In genomic region chr2:219386532-219387280, GRCh38 we compare ENCODE assay signal across 9 cellular contexts. TPM values are rescaled to one million over a fixed set of nuclear protein-coding genes. Genes with fewer than 3 reads are reported as not detected.
DNase-seq lines count a peak whose midpoint lies in the region; ATAC-seq and TF ChIP-seq lines count a peak whose summit lies in the region.
"Had no signal": no experiment of that assay in that cellular context is flagged by ENCODE, and none has a peak within 500 bp of the region (broad histone marks: within the 10 kb centered on the region; RNA-seq: fewer than 3 reads in every experiment).

No MANE protein-coding gene starts in this region.

- H3K27ac Mint-ChIP-seq in Caco-2 (ENCODE audit: unreplicated experiment) (peak overlapping the region; percentile 94), endodermal cell (peak overlapping the region; percentile 96), osteocyte (ENCODE audit: unreplicated experiment) (peak overlapping the region; percentile 95)

- H3K4me3 Mint-ChIP-seq in Caco-2 (ENCODE audit: unreplicated experiment) = peak overlapping the region; percentile 96
- H3K4me3 Mint-ChIP-seq in endodermal cell = peak overlapping the region; percentile 87
- peak overlapping the region; percentile 90 for H3K4me3 Mint-ChIP-seq in osteocyte (ENCODE audit: unreplicated experiment)

- H3K4me1 Mint-ChIP-seq in Caco-2 (ENCODE audit: low read depth, unreplicated experiment) (no peaks in the 10 kb centered on the region), endodermal cell (no peaks in the 10 kb centered on the region), osteocyte (ENCODE audit: unreplicated experiment) (peaks cover 12% of the 10 kb centered on the region)

- no peaks in the 10 kb centered on the region for H3K27me3 Mint-ChIP-seq in Caco-2 (ENCODE audit: insufficient read depth, unreplicated experiment)
- H3K27me3 Mint-ChIP-seq in endodermal cell (ENCODE audit: insufficient read depth) = no peaks in the 10 kb centered on the region
- H3K27me3 Mint-ChIP-seq in osteocyte (ENCODE audit: unreplicated experiment) = no peaks in the 10 kb centered on the region

- peak overlapping the region; percentile 75 for H3K4me3 ChIP-seq in Caco-2 (ENCODE audit: low read depth, low read length)
- H3K4me3 ChIP-seq in Peyer's patch = peak overlapping the region; percentile 85 to 94 (median 89)
- H3K4me3 ChIP-seq in endodermal cell (ENCODE audit: low read length) = peak overlapping the region; percentile 88

- POLR2A ChIA-PET in Caco-2 (lab: Charles Lee) = interaction anchor here (1.0 to 1.7 kb wide), 7 partner anchors 9 to 180 kb away, joined by 4 to 10 read pairs (median 7); partner anchors contain the start of gene ZFAND2B

- TF ChIP-seq POLR2A in Peyer's patch (IDR thresholded peaks at IDR 0.05) = peak in 1 of 2 donors; percentile 9
- TF ChIP-seq POLR2A in GM18505 (IDR thresholded peaks at IDR 0.05; ENCODE audit: borderline replicate concordance, extremely low read depth, insufficient read depth, insufficient read length) = no peak

- TF ChIP-seq CTCF in Caco-2 (IDR thresholded peaks at IDR 0.05; ENCODE audit: insufficient read depth in 1 of 2, low read depth in 1 of 2, low read length in 1 of 2, severe bottlenecking in 1 of 2, unreplicated experiment in 1 of 2) = no peak
- TF ChIP-seq CTCF in Peyer's patch (IDR thresholded peaks at IDR 0.05) = peak in 1 of 6 experiments; percentile 20
- TF ChIP-seq CTCF in endodermal cell (conservative IDR thresholded peaks at IDR 0.05) = no peak
- TF ChIP-seq CTCF in osteocyte (IDR thresholded peaks at IDR 0.05) = no peak

- DNase-seq in Caco-2 (no peak), Peyer's patch (no peak), endodermal cell (no peak), osteocyte (ENCODE audit: extremely low spot score, unreplicated experiment) (no peak), LoVo (ENCODE audit: low spot score) (no peak), GF-D8 (lab: John Stamatoyannopoulos, UW) (no peak), NCI-H1105 treated with DMSO at 0.1 percent for 48 hours (lab: John Stamatoyannopoulos, UW) (no peak)

- no peaks in the 10 kb centered on the region for H3K9me3 ChIP-seq in Caco-2
- no peaks in the 10 kb centered on the region for H3K9me3 ChIP-seq in Peyer's patch
- H3K9me3 ChIP-seq in endodermal cell (ENCODE audit: control insufficient read depth, low read length) = no peaks in the 10 kb centered on the region

- 62 to 78% methylated on average over 12 to 19 of the region's 19 CpGs for WGBS in endodermal cell (ENCODE audit: insufficient coverage in 1 of 2, insufficient read length in 1 of 2), 2 experiments

- H3K27me3 ChIP-seq in Caco-2 (replicated peaks; ENCODE audit: control insufficient read depth, insufficient read depth, low read length) = no peaks in the 10 kb centered on the region
- no peaks in the 10 kb centered on the region for H3K27me3 ChIP-seq in Peyer's patch
- H3K27me3 ChIP-seq in endodermal cell (ENCODE audit: control insufficient read depth, insufficient read depth, low read length, poor library complexity, severe bottlenecking) = no peaks in the 10 kb centered on the region

- no TSS peak for BruUV-seq in Caco-2 (replicated peaks; lab: Mats Ljungman, UMichigan)

- H3K36me3 ChIP-seq in Caco-2 (ENCODE audit: control insufficient read depth, insufficient read depth, low read length) = peaks cover 13% of the 10 kb centered on the region
- peaks cover 0 to 48% (median 0%) of the 10 kb centered on the region in 3 donors for H3K36me3 ChIP-seq in Peyer's patch
- H3K36me3 ChIP-seq in endodermal cell (ENCODE audit: control insufficient read depth, insufficient read depth, low read length) = peaks cover 25% of the 10 kb centered on the region

- intact Hi-C loops in Caco-2 (cut with micrococcal nuclease; ENCODE audit: unreplicated experiment) = loop anchor here (1.0 to 5.0 kb wide), 5 partner anchors 56 to 216 kb away; partner anchors contain the start of genes ABCB6, CNPPD1 and SLC23A3

- H3K9me3 Mint-ChIP-seq in Caco-2 (ENCODE audit: unreplicated experiment) (no peaks in the 10 kb centered on the region), endodermal cell (no peaks in the 10 kb centered on the region), osteocyte (ENCODE audit: unreplicated experiment) (no peaks in the 10 kb centered on the region)

- H3K36me3 Mint-ChIP-seq in Caco-2 (ENCODE audit: insufficient read depth, unreplicated experiment) (peaks cover 31% of the 10 kb centered on the region), endodermal cell (ENCODE audit: low read depth) (peaks cover 30% of the 10 kb centered on the region), osteocyte (ENCODE audit: unreplicated experiment) (peaks cover 21% of the 10 kb centered on the region)

- peak overlapping the region; percentile 75 for H3K9ac ChIP-seq in endodermal cell (ENCODE audit: extremely low read depth, low read length, poor library complexity, severe bottlenecking)

- no peak for ATAC-seq in GM18505 (IDR thresholded peaks at IDR 0.05; ENCODE audit: unreplicated experiment)

- H3K4me1 ChIP-seq in Caco-2 (peaks cover 15% of the 10 kb centered on the region), Peyer's patch (peaks cover 0 to 26% (median 11%) of the 10 kb centered on the region in 4 donors), endodermal cell (ENCODE audit: control insufficient read depth, insufficient read depth, low read length) (peaks cover 4% of the 10 kb centered on the region)

- H3K27ac ChIP-seq in Peyer's patch (peak overlapping the region; percentile 96 to 100 (median 98)), endodermal cell (ENCODE audit: low read depth, low read length) (no peak overlapping the region)

- CTCF ChIA-PET in Caco-2 (lab: Charles Lee) = interaction anchor here (0.6 to 2.5 kb wide), 9 partner anchors 18 to 990 kb away, joined by 3 to 29 read pairs (median 4); partner anchors contain the start of gene CNPPD1

RNA-seq across cellular contexts. Expression of gene DNPEP, which starts 1.0 kb away (rescaled TPM):
- total RNA-seq in Caco-2 (2022) (102 and 103 TPM in 2 replicates), Peyer's patch (100 to 1,000 TPM in 3 of 4 donors, 10 to 100 TPM in 1; 90.8 to 180 (median 177) TPM), endodermal cell (10 to 100 TPM; 54.6 to 76.1 TPM), osteocyte (58.1 and 73.2 TPM in 2 replicates)
- polyA plus RNA-seq in endodermal cell (2013, experiment 1 of 2) = 48.9 TPM
- polyA plus RNA-seq in endodermal cell (2013, experiment 2 of 2) = 41.6 TPM

RNA-seq across cellular contexts. Expression of gene DES, which starts 31.5 kb away (rescaled TPM):
- total RNA-seq in Caco-2 (2022) (0.86 TPM in 1 of 2 replicates, not detected in the other), Peyer's patch (100 to 1,000 TPM in 2 of 4 donors, 10 to 100 TPM in 2; 82.0 to 574 (median 112) TPM), endodermal cell (1 to 10 TPM; 1.1 to 3.5 TPM), osteocyte (not detected in 2 replicates)
- 0.96 TPM for polyA plus RNA-seq in endodermal cell (2013, experiment 1 of 2)
- 0.99 TPM for polyA plus RNA-seq in endodermal cell (2013, experiment 2 of 2)
- total RNA-seq: M059J had no signal

RNA-seq across cellular contexts. Expression of gene SPEG, which starts 47.9 kb away (rescaled TPM):
- total RNA-seq in Caco-2 (2022) (17.2 and 18.6 TPM in 2 replicates), Peyer's patch (10 to 100 TPM in 2 of 4 donors, 1 to 10 TPM in 2; 3.2 to 49.5 (median 10.2) TPM), endodermal cell (10 to 100 TPM; 23.1 to 29.8 TPM), osteocyte (27.0 and 30.3 TPM in 2 replicates)
- 42.6 TPM for polyA plus RNA-seq in endodermal cell (2013, experiment 1 of 2)
- 38.8 TPM for polyA plus RNA-seq in endodermal cell (2013, experiment 2 of 2)

RNA-seq across cellular contexts. Expression of gene RESP18, which starts 54.2 kb away (rescaled TPM):
- total RNA-seq in Caco-2 (2022) (not detected in 2 replicates), Peyer's patch (not detected), endodermal cell (not detected), osteocyte (not detected in 2 replicates)
- polyA plus RNA-seq in endodermal cell (2013, experiment 1 of 2) = not detected
- polyA plus RNA-seq in endodermal cell (2013, experiment 2 of 2) = not detected
- total RNA-seq: M059J had no signal

Comparison
In these comparisons a context has a peak if more than half of its experiments do, and no peak if none do; other contexts are left out.
1. RNA of gene DES, which starts 31.5 kb away (total RNA-seq): 82.0 to 574 TPM in Peyer's patch; 1.1 to 3.5 TPM in endodermal cell, not detected in osteocyte and 0.86 TPM in Caco-2; every median in the first group is over 10 times any median in the second.
2. Peak in every context shown above with its lines, with median percentiles within 50 percentile points of each other: H3K4me3 ChIP-seq, H3K27ac Mint-ChIP-seq and H3K4me3 Mint-ChIP-seq.